In the genomic region with DNA sequence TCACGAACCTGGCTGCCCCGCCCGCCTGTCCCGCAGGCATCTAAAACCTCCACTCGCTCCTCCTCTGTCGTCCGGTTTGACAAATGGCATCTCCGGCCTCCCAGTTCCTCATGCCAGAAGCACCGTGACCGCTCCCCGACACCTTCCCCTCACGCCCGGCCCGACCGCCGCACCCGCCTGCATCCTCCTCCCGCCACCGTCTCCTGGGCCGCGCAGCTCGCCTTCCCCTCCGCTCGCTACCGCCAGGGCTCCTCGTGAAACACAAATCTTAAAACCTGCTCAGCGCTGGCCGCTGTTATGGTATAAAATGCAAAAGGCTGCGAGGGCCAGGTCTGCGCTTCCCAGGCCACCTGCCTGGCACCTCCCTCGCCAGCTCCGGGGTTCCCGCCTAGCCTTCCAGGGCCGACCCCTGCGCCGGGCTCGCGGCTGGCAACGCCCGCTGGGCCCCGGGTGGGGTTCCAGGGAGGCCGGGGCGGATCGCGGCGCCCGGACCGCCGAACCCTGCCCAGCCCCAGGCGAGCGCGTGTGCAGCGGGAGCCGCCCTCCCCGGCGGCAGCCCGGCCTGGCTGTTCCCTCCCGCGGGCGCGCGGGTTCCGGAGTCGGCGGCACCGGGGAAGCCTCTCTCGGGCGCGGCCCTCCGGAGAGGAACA, we compare ENCODE assay signal across 8 cellular contexts. TPM values are rescaled to one million over a fixed set of nuclear protein-coding genes. Genes with fewer than 3 reads are reported as not detected.
DNase-seq lines count a peak whose midpoint lies in the region; ATAC-seq and TF ChIP-seq lines count a peak whose summit lies in the region.

No MANE protein-coding gene starts in this region.

- DNase-seq in BE2C (peak; percentile 34), heart right ventricle (peak in 1 of 2 donors; percentile 32), retina (peak; percentile 52), NCI-H2196 treated with DMSO at 0.1 percent for 48 hours (lab: John Stamatoyannopoulos, UW; ENCODE audit: unreplicated experiment) (no peak), middle frontal gyrus (ENCODE audit: extremely low spot score, low spot score) (no peak)
- peak; percentile 32 for DNase-seq in activated naive CD4-positive, alpha-beta T cell treated with anti-CD3 and anti-CD28 coated beads for 36 hours

- peak overlapping the region; percentile 80 for H3K4me3 Mint-ChIP-seq in activated naive CD4-positive, alpha-beta T cell treated with anti-CD3 and anti-CD28 coated beads for 36 hours

- H3K9me3 ChIP-seq in BE2C = no peaks in the 10 kb centered on the region
- H3K9me3 ChIP-seq in heart right ventricle = no peaks in the 10 kb centered on the region

- CTCF ChIA-PET in activated naive CD4-positive, alpha-beta T cell treated with anti-CD3 and anti-CD28 coated beads for 36 hours (lab: Charles Lee) = interaction anchor here (0.9 to 2.0 kb wide), 7 partner anchors 9 to 147 kb away, joined by 3 to 26 read pairs (median 5); a partner anchor contains a TSS

- H3K9me3 Mint-ChIP-seq in activated naive CD4-positive, alpha-beta T cell treated with anti-CD3 and anti-CD28 coated beads for 36 hours = no peaks in the 10 kb centered on the region

- TF ChIP-seq CTCF in BE2C (IDR thresholded peaks at IDR 0.05; ENCODE audit: low read depth, low read length) (no peak), heart right ventricle (IDR thresholded peaks at IDR 0.05) (no peak)

- no peaks in the 10 kb centered on the region for H3K27me3 ChIP-seq in BE2C
- no peaks in the 10 kb centered on the region for H3K27me3 ChIP-seq in heart right ventricle

- peak overlapping the region; percentile 52 to 92 (median 87) for H3K27ac ChIP-seq in heart right ventricle

- H3K4me3 ChIP-seq in BE2C (ENCODE audit: low read depth, low read length) (peak overlapping the region; percentile 71), heart right ventricle (peak overlapping the region; percentile 43 to 96 (median 88))

- peaks cover 28% of the 10 kb centered on the region for H3K4me1 Mint-ChIP-seq in activated naive CD4-positive, alpha-beta T cell treated with anti-CD3 and anti-CD28 coated beads for 36 hours (ENCODE audit: low read depth)

- WGBS in heart right ventricle, 2 donors = 1% methylated on average over 67 to 70 of the region's 70 CpGs

- no peak; the same call in 1 of the 2 replicates for TF ChIP-seq EP300 in Ishikawa (IDR thresholded peaks at IDR 0.05; ENCODE audit: borderline replicate concordance)

- H3K4me1 ChIP-seq in BE2C (no peaks in the 10 kb centered on the region), heart right ventricle (peaks cover 16 to 61% (median 34%) of the 10 kb centered on the region in 9 donors)

- no peak for TF ChIP-seq RAD21 in Ishikawa (IDR thresholded peaks at IDR 0.05; ENCODE audit: low read depth)

- intact Hi-C loops in activated naive CD4-positive, alpha-beta T cell treated with anti-CD3 and anti-CD28 coated beads for 36 hours (cut with micrococcal nuclease) = loop anchor here (1.0 to 2.0 kb wide), 7 partner anchors 9 to 403 kb away; a partner anchor contains a TSS
- intact Hi-C loops in heart right ventricle (cut with DNase I) = no loop called here

- H3K36me3 ChIP-seq in BE2C = peaks cover 15% of the 10 kb centered on the region
- peaks cover 0 to 63% (median 15%) of the 10 kb centered on the region in 9 donors for H3K36me3 ChIP-seq in heart right ventricle

- no peaks in the 10 kb centered on the region for H3K27me3 Mint-ChIP-seq in activated naive CD4-positive, alpha-beta T cell treated with anti-CD3 and anti-CD28 coated beads for 36 hours (ENCODE audit: low read depth)

- H3K27ac Mint-ChIP-seq in activated naive CD4-positive, alpha-beta T cell treated with anti-CD3 and anti-CD28 coated beads for 36 hours = peak overlapping the region; percentile 63

- H3K36me3 Mint-ChIP-seq in activated naive CD4-positive, alpha-beta T cell treated with anti-CD3 and anti-CD28 coated beads for 36 hours (ENCODE audit: low read depth) = no peaks in the 10 kb centered on the region

- ATAC-seq in GM19372 (IDR thresholded peaks at IDR 0.05; ENCODE audit: low read depth, unreplicated experiment) (peak; percentile 4), heart right ventricle (peak in 4 of 8 donors; percentile 1 to 8 (median 4))

TF ChIP-seq in Ishikawa, 13 proteins besides CTCF, POLR2A, EP300 and RAD21:
- TF ChIP-seq TCF12 (IDR thresholded peaks at IDR 0.05; ENCODE audit: low read depth) = no peak
- TF ChIP-seq EGR1 (IDR thresholded peaks at IDR 0.05) = no peak
- TF ChIP-seq ZBTB7A (IDR thresholded peaks at IDR 0.05; ENCODE audit: low read depth) = peak; percentile 30; the same call in 1 of the 2 replicates
- TF ChIP-seq, protein P1, sequence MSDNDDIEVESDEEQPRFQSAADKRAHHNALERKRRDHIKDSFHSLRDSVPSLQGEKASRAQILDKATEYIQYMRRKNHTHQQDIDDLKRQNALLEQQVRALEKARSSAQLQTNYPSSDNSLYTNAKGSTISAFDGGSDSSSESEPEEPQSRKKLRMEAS (IDR thresholded peaks at IDR 0.05) = peak; percentile 35
- no peak for TF ChIP-seq CEBPB (IDR thresholded peaks at IDR 0.05)
- 0 out of 2 replicates have a peak, but pooled peaks have one; percentile 19 for TF ChIP-seq TEAD4 (IDR thresholded peaks at IDR 0.05)
- TF ChIP-seq YY1 (IDR thresholded peaks at IDR 0.05; ENCODE audit: low read depth) = no peak
- TF ChIP-seq, protein P2, sequence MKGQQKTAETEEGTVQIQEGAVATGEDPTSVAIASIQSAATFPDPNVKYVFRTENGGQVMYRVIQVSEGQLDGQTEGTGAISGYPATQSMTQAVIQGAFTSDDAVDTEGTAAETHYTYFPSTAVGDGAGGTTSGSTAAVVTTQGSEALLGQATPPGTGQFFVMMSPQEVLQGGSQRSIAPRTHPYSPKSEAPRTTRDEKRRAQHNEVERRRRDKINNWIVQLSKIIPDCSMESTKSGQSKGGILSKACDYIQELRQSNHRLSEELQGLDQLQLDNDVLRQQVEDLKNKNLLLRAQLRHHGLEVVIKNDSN (IDR thresholded peaks at IDR 0.05) = no peak; the same call in 1 of the 2 replicates
- TF ChIP-seq, protein P3, sequence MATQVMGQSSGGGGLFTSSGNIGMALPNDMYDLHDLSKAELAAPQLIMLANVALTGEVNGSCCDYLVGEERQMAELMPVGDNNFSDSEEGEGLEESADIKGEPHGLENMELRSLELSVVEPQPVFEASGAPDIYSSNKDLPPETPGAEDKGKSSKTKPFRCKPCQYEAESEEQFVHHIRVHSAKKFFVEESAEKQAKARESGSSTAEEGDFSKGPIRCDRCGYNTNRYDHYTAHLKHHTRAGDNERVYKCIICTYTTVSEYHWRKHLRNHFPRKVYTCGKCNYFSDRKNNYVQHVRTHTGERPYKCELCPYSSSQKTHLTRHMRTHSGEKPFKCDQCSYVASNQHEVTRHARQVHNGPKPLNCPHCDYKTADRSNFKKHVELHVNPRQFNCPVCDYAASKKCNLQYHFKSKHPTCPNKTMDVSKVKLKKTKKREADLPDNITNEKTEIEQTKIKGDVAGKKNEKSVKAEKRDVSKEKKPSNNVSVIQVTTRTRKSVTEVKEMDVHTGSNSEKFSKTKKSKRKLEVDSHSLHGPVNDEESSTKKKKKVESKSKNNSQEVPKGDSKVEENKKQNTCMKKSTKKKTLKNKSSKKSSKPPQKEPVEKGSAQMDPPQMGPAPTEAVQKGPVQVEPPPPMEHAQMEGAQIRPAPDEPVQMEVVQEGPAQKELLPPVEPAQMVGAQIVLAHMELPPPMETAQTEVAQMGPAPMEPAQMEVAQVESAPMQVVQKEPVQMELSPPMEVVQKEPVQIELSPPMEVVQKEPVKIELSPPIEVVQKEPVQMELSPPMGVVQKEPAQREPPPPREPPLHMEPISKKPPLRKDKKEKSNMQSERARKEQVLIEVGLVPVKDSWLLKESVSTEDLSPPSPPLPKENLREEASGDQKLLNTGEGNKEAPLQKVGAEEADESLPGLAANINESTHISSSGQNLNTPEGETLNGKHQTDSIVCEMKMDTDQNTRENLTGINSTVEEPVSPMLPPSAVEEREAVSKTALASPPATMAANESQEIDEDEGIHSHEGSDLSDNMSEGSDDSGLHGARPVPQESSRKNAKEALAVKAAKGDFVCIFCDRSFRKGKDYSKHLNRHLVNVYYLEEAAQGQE (IDR thresholded peaks at IDR 0.05; ENCODE audit: low read depth) = no peak
- TF ChIP-seq CREB1 (IDR thresholded peaks at IDR 0.05; ENCODE audit: low read depth) = no peak
- TF ChIP-seq NFIC (IDR thresholded peaks at IDR 0.05) = no peak
- no peak; the same call in 1 of the 2 replicates for TF ChIP-seq TAF1 (IDR thresholded peaks at IDR 0.05; ENCODE audit: low read depth)
- no peak for TF ChIP-seq FOXM1 (IDR thresholded peaks at IDR 0.05; ENCODE audit: borderline replicate concordance, low read depth)

RNA-seq across cellular contexts. Expression of a gene that starts 0.5 kb away (rescaled TPM):
- 95.7 TPM for polyA plus RNA-seq in BE2C (2012; ENCODE audit: insufficient read depth, insufficient read length, low read depth)
- 10 to 100 TPM; 14.0 to 17.0 TPM for total RNA-seq in activated naive CD4-positive, alpha-beta T cell treated with anti-CD3 and anti-CD28 coated beads for 36 hours
- total RNA-seq in heart right ventricle = 10 to 100 TPM; 25.1 to 52.4 (median 27.1) TPM
- 10 to 100 TPM; 52.0 to 97.7 TPM for polyA plus RNA-seq in heart right ventricle

RNA-seq across cellular contexts. Expression of a gene that starts 0.9 kb away (rescaled TPM):
- polyA plus RNA-seq in BE2C (2012; ENCODE audit: insufficient read depth, insufficient read length, low read depth) = 438 TPM
- 10 to 100 TPM; 37.9 to 42.4 TPM for total RNA-seq in activated naive CD4-positive, alpha-beta T cell treated with anti-CD3 and anti-CD28 coated beads for 36 hours
- 10 to 100 TPM; 24.1 to 35.3 (median 28.7) TPM for total RNA-seq in heart right ventricle
- 10 to 100 TPM; 40.5 to 74.1 TPM for polyA plus RNA-seq in heart right ventricle

RNA-seq across cellular contexts. Expression of a gene that starts 8.9 kb away (rescaled TPM):
- polyA plus RNA-seq in BE2C (2012; ENCODE audit: insufficient read depth, insufficient read length, low read depth) = 992 TPM
- total RNA-seq in activated naive CD4-positive, alpha-beta T cell treated with anti-CD3 and anti-CD28 coated beads for 36 hours = 100 to 1,000 TPM; 122 to 138 TPM
- 10 to 100 TPM; 57.8 to 94.9 (median 76.2) TPM for total RNA-seq in heart right ventricle
- polyA plus RNA-seq in heart right ventricle = 100 to 1,000 TPM in 1 of 2 donors, 10 to 100 TPM in 1; 84.7 to 141 TPM

RNA-seq across cellular contexts. Expression of a gene that starts 9.3 kb away (rescaled TPM):
- 30.6 TPM for polyA plus RNA-seq in BE2C (2012; ENCODE audit: insufficient read depth, insufficient read length, low read depth)
- total RNA-seq in activated naive CD4-positive, alpha-beta T cell treated with anti-CD3 and anti-CD28 coated beads for 36 hours = 1 to 10 TPM; 7.7 to 7.8 TPM
- total RNA-seq in heart right ventricle = 10 to 100 TPM in 1 of 10 donors, 1 to 10 TPM in 9; 4.9 to 13.8 (median 7.3) TPM
- polyA plus RNA-seq in heart right ventricle = 10 to 100 TPM in 1 of 2 donors, 1 to 10 TPM in 1; 3.0 to 17.9 TPM

RNA-seq across cellular contexts. Expression of a gene that starts 10.5 kb away (rescaled TPM):
- polyA plus RNA-seq in BE2C (2012; ENCODE audit: insufficient read depth, insufficient read length, low read depth) = 366 TPM
- total RNA-seq in activated naive CD4-positive, alpha-beta T cell treated with anti-CD3 and anti-CD28 coated beads for 36 hours = 10 to 100 TPM; 39.4 to 44.1 TPM
- 10 to 100 TPM; 21.8 to 41.1 (median 30.3) TPM for total RNA-seq in heart right ventricle
- polyA plus RNA-seq in heart right ventricle = 100 to 1,000 TPM in 1 of 2 donors, 10 to 100 TPM in 1; 47.7 to 176 TPM

Comparison
In these comparisons a context has a peak if more than half of its experiments do, and no peak if none do; other contexts are left out.
1. DNase-seq: peak in BE2C (single experiment), activated naive CD4-positive, alpha-beta T cell treated with anti-CD3 and anti-CD28 coated beads for 36 hours (single experiment) and retina (single experiment); none in NCI-H2196 treated with DMSO at 0.1 percent for 48 hours (single experiment) and middle frontal gyrus (single experiment).